ENCODE assay signal across 23 cellular contexts in genomic region chr1:199593475-199593874, GRCh38.
DNase-seq lines count a peak whose midpoint lies in the region; FAIRE-seq and TF ChIP-seq lines count a peak whose summit lies in the region.
"Had no signal": no experiment of that assay in that cellular context is flagged by ENCODE, and none has a peak within 500 bp of the region (broad histone marks: within the 10 kb centered on the region; RNA-seq: fewer than 3 reads in every experiment).

No MANE protein-coding gene starts in this region.

- dilution Hi-C loops in endothelial cell of umbilical vein (cut with MboI; ENCODE audit: extremely low pct_ligation_motif_present, low sequenced_read_pairs): no loop called here

- no peaks in the 10 kb centered on the region for H3K36me3 Mint-ChIP-seq in neural progenitor cell
- H3K36me3 Mint-ChIP-seq: CD4-positive, alpha-beta memory T cell had no signal

- peaks cover 7% of the 10 kb centered on the region for H3K9me3 Mint-ChIP-seq in neural progenitor cell

- DNase-seq in BE2C (peak; percentile 58), SK-N-DZ (ENCODE audit: low spot score) (peak; percentile 71), endothelial cell of umbilical vein (ENCODE audit: low read depth, low spot score) (no peak), neural progenitor cell (ENCODE audit: low spot score) (peak; percentile 2), COR-L47 (lab: John Stamatoyannopoulos, UW) (no peak), HUDEP-2 (lab: John Stamatoyannopoulos, UW; ENCODE audit: unreplicated experiment in 76 of 76) (no peak)
- DNase-seq in activated CD4-positive, CD25-positive, alpha-beta regulatory T cell (lab: John Stamatoyannopoulos, UW): no peak
- DNase-seq: 8988T; ACHN; AML-193; C1 segment of cervical spinal cord; Caco-2; CD4-positive, alpha-beta memory T cell; DMS153; EL; GF-D8; HFFc6 had no signal

- no peak overlapping the region for H3K4me3 Mint-ChIP-seq in neural progenitor cell
- H3K4me3 Mint-ChIP-seq: CD4-positive, alpha-beta memory T cell; GM23338; HFFc6 had no signal

- H3K9me3 ChIP-seq in BE2C (no peaks in the 10 kb centered on the region), endothelial cell of umbilical vein (replicated peaks; ENCODE audit: control insufficient read depth, insufficient read depth, low read length) (no peaks in the 10 kb centered on the region), neural progenitor cell (ENCODE audit: low read depth) (no peaks in the 10 kb centered on the region)
- H3K9me3 ChIP-seq: A549, Caco-2, HAP-1 had no signal

- H3K79me2 ChIP-seq in endothelial cell of umbilical vein (ENCODE audit: control insufficient read depth, insufficient read depth, low read length) (no peaks in the 10 kb centered on the region), neural progenitor cell (ENCODE audit: low read depth) (no peaks in the 10 kb centered on the region)

- POLR2A ChIA-PET in endothelial cell of umbilical vein (lab: Charles Lee): no interaction called here

- H3K4me1 ChIP-seq in BE2C (peaks cover 15% of the 10 kb centered on the region), endothelial cell of umbilical vein (ENCODE audit: control insufficient read depth, extremely low read depth, insufficient read depth, low read length) (no peaks in the 10 kb centered on the region), neural progenitor cell (no peaks in the 10 kb centered on the region)
- H3K4me1 ChIP-seq: A549, Caco-2, HAP-1 had no signal

- no peak for FAIRE-seq in endothelial cell of umbilical vein (lab: Jason Lieb, UNC)
- FAIRE-seq: A549, GM12891, GM18507, H54 had no signal

- H3K4me3 ChIP-seq in BE2C (ENCODE audit: low read depth, low read length) (no peak overlapping the region), endothelial cell of umbilical vein (replicated peaks in 1 of 3; ENCODE audit: insufficient read depth in 1 of 3, low read depth in 1 of 3, low read length in 3 of 3) (no peak overlapping the region), neural progenitor cell (no peak overlapping the region)
- H3K4me3 ChIP-seq: A549, GM23338, HAP-1 had no signal

- no peak overlapping the region for H3K27ac Mint-ChIP-seq in neural progenitor cell
- H3K27ac Mint-ChIP-seq: CD4-positive, alpha-beta memory T cell; GM23338; HFFc6 had no signal

- H3K27ac ChIP-seq in endothelial cell of umbilical vein (ENCODE audit: insufficient read depth, low read depth, low read length) (no peak overlapping the region), neural progenitor cell (no peak overlapping the region)
- H3K27ac ChIP-seq: A549 had no signal

- no peaks in the 10 kb centered on the region for H4K20me1 ChIP-seq in endothelial cell of umbilical vein (replicated peaks; ENCODE audit: control insufficient read depth, extremely low read depth, insufficient read depth, low read length)
- no peaks in the 10 kb centered on the region for H4K20me1 ChIP-seq in neural progenitor cell (ENCODE audit: low read depth)

- no peaks in the 10 kb centered on the region for H3K4me1 Mint-ChIP-seq in neural progenitor cell

- TF ChIP-seq CTCF in BE2C (IDR thresholded peaks at IDR 0.05; ENCODE audit: low read depth, low read length): no peak
- no peak for TF ChIP-seq CTCF in endothelial cell of umbilical vein (IDR thresholded peaks at IDR 0.05; ENCODE audit: extremely low read depth in 1 of 2, insufficient read depth in 1 of 2, low read depth in 1 of 2, low read length in 2 of 2)
- no peak for TF ChIP-seq CTCF in neural progenitor cell (IDR thresholded peaks at IDR 0.05)

- no peak overlapping the region for H3K4me2 ChIP-seq in endothelial cell of umbilical vein (ENCODE audit: insufficient read depth, low read length)
- no peak overlapping the region for H3K4me2 ChIP-seq in neural progenitor cell
- H3K4me2 ChIP-seq: A549, GM23338 had no signal

- CTCF ChIA-PET in endothelial cell of umbilical vein (lab: Charles Lee): no interaction called here

- H3K9me1 ChIP-seq in endothelial cell of umbilical vein (replicated peaks; ENCODE audit: control insufficient read depth, extremely low read depth, insufficient read depth, low read length): no peaks in the 10 kb centered on the region

- no peak for TF ChIP-seq POLR2A in endothelial cell of umbilical vein (IDR thresholded peaks at IDR 0.05; ENCODE audit: low read depth, low read length)

- H2AFZ ChIP-seq in endothelial cell of umbilical vein (ENCODE audit: low read depth, low read length): no peak overlapping the region
- peak overlapping the region; percentile 44 for H2AFZ ChIP-seq in neural progenitor cell (replicated peaks)
- H2AFZ ChIP-seq: GM23338 had no signal

- H3K27me3 ChIP-seq in BE2C: no peaks in the 10 kb centered on the region
- H3K27me3 ChIP-seq in endothelial cell of umbilical vein (ENCODE audit: control insufficient read depth in 2 of 2, insufficient read depth in 2 of 2, low read length in 2 of 2): no peaks in the 10 kb centered on the region
- no peaks in the 10 kb centered on the region for H3K27me3 ChIP-seq in neural progenitor cell

- no peaks in the 10 kb centered on the region for H3F3A ChIP-seq in neural progenitor cell (ENCODE audit: low read depth)

- H3K9ac ChIP-seq in endothelial cell of umbilical vein (replicated peaks; ENCODE audit: extremely low read depth, insufficient read depth, low read length): no peak overlapping the region
- H3K9ac ChIP-seq in neural progenitor cell: no peak overlapping the region

- BruUV-seq in endothelial cell of umbilical vein (replicated peaks; lab: Mats Ljungman, UMichigan): no TSS peak

- no peaks in the 10 kb centered on the region; the same call in 1 of the 2 replicates for H3K36me3 ChIP-seq in BE2C
- H3K36me3 ChIP-seq in endothelial cell of umbilical vein (ENCODE audit: control insufficient read depth in 2 of 2, extremely low read depth in 1 of 2, insufficient read depth in 2 of 2, low read length in 2 of 2): no peaks in the 10 kb centered on the region
- H3K36me3 ChIP-seq in neural progenitor cell: no peaks in the 10 kb centered on the region
- H3K36me3 ChIP-seq: HAP-1 had no signal

- intact Hi-C loops in endothelial cell of umbilical vein (cut with micrococcal nuclease): no loop called here

- H3K27me3 Mint-ChIP-seq in neural progenitor cell (ENCODE audit: insufficient read depth, low read depth): no peaks in the 10 kb centered on the region

TF ChIP-seq in endothelial cell of umbilical vein, 7 proteins besides CTCF, POLR2A, EP300 and RAD21:
- no peak for TF ChIP-seq MAX (IDR thresholded peaks at IDR 0.05; ENCODE audit: insufficient read depth, insufficient read length)
- TF ChIP-seq MYC (IDR thresholded peaks at IDR 0.05; ENCODE audit: low read depth, low read length): no peak
- TF ChIP-seq GATA2 (IDR thresholded peaks at IDR 0.05; ENCODE audit: insufficient read depth, insufficient read length, low read depth, low read length): peak; percentile 38
- no peak for TF ChIP-seq FOS (IDR thresholded peaks at IDR 0.05; ENCODE audit: borderline replicate concordance, insufficient read depth, low read length)
- no peak for TF ChIP-seq JUN (IDR thresholded peaks at IDR 0.05; ENCODE audit: borderline replicate concordance, insufficient read depth, insufficient read length, low read depth)
- no peak for TF ChIP-seq EZH2 (IDR thresholded peaks at IDR 0.05; ENCODE audit: borderline replicate concordance, low read depth, low read length, severe bottlenecking)

Comparison
In these comparisons a context has a peak if more than half of its experiments do, and no peak if none do; other contexts are left out.
1. DNase-seq: peak in BE2C (single experiment), SK-N-DZ (single experiment) and neural progenitor cell (single experiment); none in endothelial cell of umbilical vein (single experiment), COR-L47 (single experiment), activated CD4-positive, CD25-positive, alpha-beta regulatory T cell (0 of 4) and HUDEP-2 (0 of 76).